13 cellular contexts compared by ENCODE assay signal in the genomic region with DNA sequence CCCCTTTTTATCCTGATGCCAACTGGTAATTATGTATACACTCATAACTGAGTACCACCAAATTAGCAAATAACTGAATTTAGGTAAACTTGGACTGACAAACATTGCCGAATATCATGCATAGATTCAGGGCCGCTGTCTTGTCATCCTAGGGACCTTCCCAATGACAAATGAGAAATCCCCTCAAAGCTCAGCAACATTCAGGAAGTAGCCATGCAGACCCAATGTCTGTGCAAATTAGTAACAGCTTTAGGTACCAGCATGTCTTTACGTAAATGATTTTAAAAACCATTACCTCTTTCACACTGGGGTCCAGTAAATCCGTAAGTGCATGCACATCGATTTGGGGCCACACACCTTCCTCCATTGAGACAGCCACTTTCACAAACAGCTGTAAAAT. TPM values are rescaled to one million over a fixed set of nuclear protein-coding genes. Genes with fewer than 3 reads are reported as not detected.
A peak's percentile ranks its signal among the peaks of the same experiment; 100 is the strongest.
DNase-seq lines count a peak whose midpoint lies in the region; ATAC-seq, FAIRE-seq and TF ChIP-seq lines count a peak whose summit lies in the region.
"Had no signal": no experiment of that assay in that cellular context is flagged by ENCODE, and none has a peak within 500 bp of the region (broad histone marks: within the 10 kb centered on the region; RNA-seq: fewer than 3 reads in every experiment).

No MANE protein-coding gene starts in this region.

- no peak for FAIRE-seq in K562 (lab: Jason Lieb, UNC)

- H3K36me3 ChIP-seq in K562 (ENCODE audit: control insufficient read depth, insufficient read depth, low read length), result no peaks in the 10 kb centered on the region
- H3K36me3 ChIP-seq: BE2C had no signal

- H3K4me3 ChIP-seq in K562, result no peak overlapping the region
- H3K4me3 ChIP-seq: heart right ventricle, left ventricle myocardium inferior, sigmoid colon had no signal

- TF ChIP-seq RAD21 in K562 (CRISPR knock-in tag; conservative IDR thresholded peaks at IDR 0.05 in 1 of 2, IDR thresholded peaks at IDR 0.05 in 1 of 2), result no peak

- no peak for TF ChIP-seq CTCF in K562 (IDR thresholded peaks at IDR 0.05 in 2 of 3, conservative IDR thresholded peaks at IDR 0.05 in 1 of 3; ENCODE audit: insufficient read depth in 2 of 3, low read depth in 1 of 3, low read length in 3 of 3)

- no peak overlapping the region for H3K9ac ChIP-seq in K562 (ENCODE audit: insufficient read depth in 1 of 2, low read depth in 2 of 2, low read length in 2 of 2)

- H3K27me3 ChIP-seq in K562 (ENCODE audit: control insufficient read depth in 2 of 2, insufficient read depth in 2 of 2, low read length in 2 of 2), result no peaks in the 10 kb centered on the region
- H3K27me3 ChIP-seq: BE2C, heart right ventricle, sigmoid colon had no signal

- H3K4me1 ChIP-seq in K562 (replicated peaks in 1 of 2; ENCODE audit: control insufficient read depth in 2 of 2, insufficient read depth in 2 of 2, low read length in 2 of 2), result peaks cover 3 to 14% of the 10 kb centered on the region in 2 experiments; a peak in 3 of 5 replicates
- H3K4me1 ChIP-seq: sigmoid colon had no signal

- H3K27ac ChIP-seq in K562 (ENCODE audit: extremely low read depth, low read depth, low read length), result no peak overlapping the region
- H3K27ac ChIP-seq: left ventricle myocardium inferior, sigmoid colon had no signal

- no peaks in the 10 kb centered on the region for H3K9me1 ChIP-seq in K562 (ENCODE audit: control insufficient read depth, insufficient read depth, low read length)

- TF ChIP-seq POLR2A in K562 (conservative IDR thresholded peaks at IDR 0.05), result no peak

- in situ Hi-C loops in K562 (cut with MboI), result no loop called here

- H3K9me3 ChIP-seq in K562 (replicated peaks; ENCODE audit: control insufficient read depth, insufficient read depth, low read depth, low read length), result no peaks in the 10 kb centered on the region
- H3K9me3 ChIP-seq: BE2C, heart right ventricle, left ventricle myocardium inferior, sigmoid colon had no signal

- no peaks in the 10 kb centered on the region for H3K79me2 ChIP-seq in K562 (ENCODE audit: control insufficient read depth, insufficient read depth, low read length)

- intact Hi-C loops in K562 (cut with micrococcal nuclease), result no loop called here

- no peak for DNase-seq in K562 (ENCODE audit: extremely low read depth in 1 of 4, low spot score in 3 of 4)
- no peak for DNase-seq in NK-92 treated with Interleukin-12 subunit alpha and Interleukin-12 subunit beta, amount 100 ng/mL, for 24 hours (lab: John Stamatoyannopoulos, UW)
- no peak for DNase-seq in amygdala (lab: John Stamatoyannopoulos, UW)
- no peak for DNase-seq in HPDE6-E6E7 (ENCODE audit: extremely low spot score)
- DNase-seq: BE2C, heart right ventricle, left ventricle myocardium inferior, natural killer cell, sigmoid colon had no signal

- no peak overlapping the region for H3K4me2 ChIP-seq in K562 (ENCODE audit: insufficient read depth, low read length)

- WGBS in K562 (ENCODE audit: insufficient coverage, low coverage, missing lambda C conversion rate), result 44% methylated on average over 5 of the region's 5 CpGs

- no TSS peak for BruUV-seq in K562 (replicated peaks; lab: Mats Ljungman, UMichigan)

- TF ChIP-seq EP300 in K562 (IDR thresholded peaks at IDR 0.05; ENCODE audit: low read length), result no peak

- peak overlapping the region; percentile 5; the same call in 1 of the 2 replicates for H2AFZ ChIP-seq in K562 (ENCODE audit: low read depth, low read length)

- CTCF ChIA-PET in K562 (lab: Yijun Ruan, JAX; ENCODE audit: low intra/inter-chr PET ratio), result no interaction called here

- POLR2A ChIA-PET in K562 (lab: Yijun Ruan, JAX), result no interaction called here

- ATAC-seq in GM18511 (IDR thresholded peaks at IDR 0.05; ENCODE audit: unreplicated experiment) (peak; percentile 68), GM21360 (IDR thresholded peaks at IDR 0.05; ENCODE audit: unreplicated experiment) (peak; percentile 53), HG02885 (IDR thresholded peaks at IDR 0.05; ENCODE audit: poor library complexity, unreplicated experiment) (peak; percentile 56), K562 (no peak), GM19452 (IDR thresholded peaks at IDR 0.05; ENCODE audit: unreplicated experiment) (no peak)
- ATAC-seq: natural killer cell had no signal

- no peaks in the 10 kb centered on the region for H4K20me1 ChIP-seq in K562 (replicated peaks; ENCODE audit: control insufficient read depth, insufficient read depth, low read length)

TF ChIP-seq in K562, 482 proteins besides CTCF, POLR2A, EP300 and RAD21:
- TF ChIP-seq, protein P1, sequence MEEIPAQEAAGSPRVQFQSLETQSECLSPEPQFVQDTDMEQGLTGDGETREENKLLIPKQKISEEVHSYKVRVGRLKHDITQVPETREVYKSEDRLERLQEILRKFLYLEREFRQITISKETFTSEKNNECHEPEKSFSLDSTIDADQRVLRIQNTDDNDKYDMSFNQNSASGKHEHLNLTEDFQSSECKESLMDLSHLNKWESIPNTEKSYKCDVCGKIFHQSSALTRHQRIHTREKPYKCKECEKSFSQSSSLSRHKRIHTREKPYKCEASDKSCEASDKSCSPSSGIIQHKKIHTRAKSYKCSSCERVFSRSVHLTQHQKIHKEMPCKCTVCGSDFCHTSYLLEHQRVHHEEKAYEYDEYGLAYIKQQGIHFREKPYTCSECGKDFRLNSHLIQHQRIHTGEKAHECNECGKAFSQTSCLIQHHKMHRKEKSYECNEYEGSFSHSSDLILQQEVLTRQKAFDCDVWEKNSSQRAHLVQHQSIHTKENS (CRISPR knock-in tag; IDR thresholded peaks at IDR 0.05), result no peak
- TF ChIP-seq ZNF12 (CRISPR knock-in tag; IDR thresholded peaks at IDR 0.05) (no peak), PHF8 (IDR thresholded peaks at IDR 0.05; ENCODE audit: borderline replicate concordance, low read length) (no peak), ZBTB8A (IDR thresholded peaks at IDR 0.05; ENCODE audit: partially characterized antibody) (no peak), FOXM1 (IDR thresholded peaks at IDR 0.05; ENCODE audit: low read depth) (no peak), FOXM1 (CRISPR knock-in tag; IDR thresholded peaks at IDR 0.05; ENCODE audit: low read depth) (no peak)
- TF ChIP-seq, protein P2, sequence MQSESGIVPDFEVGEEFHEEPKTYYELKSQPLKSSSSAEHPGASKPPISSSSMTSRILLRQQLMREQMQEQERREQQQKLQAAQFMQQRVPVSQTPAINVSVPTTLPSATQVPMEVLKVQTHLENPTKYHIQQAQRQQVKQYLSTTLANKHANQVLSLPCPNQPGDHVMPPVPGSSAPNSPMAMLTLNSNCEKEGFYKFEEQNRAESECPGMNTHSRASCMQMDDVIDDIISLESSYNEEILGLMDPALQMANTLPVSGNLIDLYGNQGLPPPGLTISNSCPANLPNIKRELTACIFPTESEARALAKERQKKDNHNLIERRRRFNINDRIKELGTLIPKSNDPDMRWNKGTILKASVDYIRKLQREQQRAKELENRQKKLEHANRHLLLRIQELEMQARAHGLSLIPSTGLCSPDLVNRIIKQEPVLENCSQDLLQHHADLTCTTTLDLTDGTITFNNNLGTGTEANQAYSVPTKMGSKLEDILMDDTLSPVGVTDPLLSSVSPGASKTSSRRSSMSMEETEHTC (IDR thresholded peaks at IDR 0.05), result no peak

RNA-seq across cellular contexts. Expression of gene FBN1, which starts 49.5 kb away (rescaled TPM):
- total RNA-seq in K562 (2011; cell fraction: chromatin; rRNA removed; ENCODE audit: low replicate concordance), result 1.00 and 3.4 TPM in 2 replicates
- 0.50 and 0.79 TPM in 2 replicates for total RNA-seq in K562 (2011; cell fraction: nucleolus; rRNA removed)
- 1.3 and 2.4 TPM in 2 replicates for total RNA-seq in K562 (2011; cell fraction: nucleoplasm; rRNA removed)
- total RNA-seq in K562 (2014; rRNA removed), result 0.41 TPM in 2 replicates
- total RNA-seq in K562 (2014; rRNA removed; fragmentation: Illumina TruSeq; extraction: Trizol), result 0.89 and 1.2 TPM in 2 replicates
- 0.83 and 1.1 TPM in 2 replicates for total RNA-seq in K562 (2015; rRNA removed; fragmentation: Illumina TruSeq; extraction: Trizol)
- 0.86 and 1.0 TPM in 2 replicates for total RNA-seq in K562 (2021)
- 0.31 and 0.77 TPM in 2 replicates for polyA plus RNA-seq in K562 (2011; rRNA removed)
- polyA plus RNA-seq in K562 (2011; cell fraction: cytosol; rRNA removed), result 0.12 and 0.59 TPM in 2 replicates
- polyA plus RNA-seq in K562 (2011; cell fraction: nucleus; rRNA removed), result 0.98 and 2.2 TPM in 2 replicates
- 0.27 and 0.32 TPM in 2 replicates for polyA plus RNA-seq in K562 (2012)
- 0.48 and 0.76 TPM in 2 replicates for polyA plus RNA-seq in K562 (2014; fragmentation: Illumina TruSeq; extraction: Trizol)
- polyA plus RNA-seq in K562 (2014; fragmentation: Nextera tagmentation; extraction: Ambion mirVana), result under 1 TPM; 0.15 to 0.32 TPM
- polyA plus RNA-seq in K562 (2014; rRNA removed), result 0.60 and 1.0 TPM in 2 replicates
- polyA minus RNA-seq in K562 (2011; rRNA and poly(A)+ RNA removed), result 1.5 and 2.1 TPM in 2 replicates
- 0.18 and 0.29 TPM in 2 replicates for polyA minus RNA-seq in K562 (2011; cell fraction: cytosol; rRNA and poly(A)+ RNA removed)
- polyA minus RNA-seq in K562 (2011; cell fraction: nucleus; rRNA and poly(A)+ RNA removed), result 1.5 and 4.7 TPM in 2 replicates

Comparison
In these comparisons a context has a peak if more than half of its experiments do, and no peak if none do; other contexts are left out.
1. ATAC-seq: peak in GM18511 (single experiment), GM21360 (single experiment) and HG02885 (single experiment); none in K562 (single experiment) and GM19452 (single experiment).